In genomic region chr2:130511704-130512454, GRCh38 we compare ENCODE assay signal across 10 cellular contexts. TPM values are rescaled to one million over a fixed set of nuclear protein-coding genes. Genes with fewer than 3 reads are reported as not detected.
"Had no signal": no experiment of that assay in that cellular context is flagged by ENCODE, and none has a peak within 500 bp of the region (broad histone marks: within the 10 kb centered on the region; RNA-seq: fewer than 3 reads in every experiment).

No MANE protein-coding gene starts in this region.

RNA-seq across cellular contexts. Expression of gene POTEI, which starts 2.8 kb away (rescaled TPM):
- total RNA-seq: IMR-90, LHCN-M2, MCF 10A, NCI-H460, PC-9, Right ventricle myocardium inferior, RPMI7951 had no signal
- polyA plus RNA-seq: IMR-90 had no signal

RNA-seq across cellular contexts. Expression of gene CFC1B, which starts 9.1 kb away (rescaled TPM):
- total RNA-seq: HT-29, IMR-90, LHCN-M2, MCF 10A, NCI-H460, PC-9, Peyer's patch, Right ventricle myocardium inferior, RPMI7951, SJCRH30 had no signal
- polyA plus RNA-seq: IMR-90 had no signal
